ENCODE assay signal across 16 cellular contexts in the genomic region with DNA sequence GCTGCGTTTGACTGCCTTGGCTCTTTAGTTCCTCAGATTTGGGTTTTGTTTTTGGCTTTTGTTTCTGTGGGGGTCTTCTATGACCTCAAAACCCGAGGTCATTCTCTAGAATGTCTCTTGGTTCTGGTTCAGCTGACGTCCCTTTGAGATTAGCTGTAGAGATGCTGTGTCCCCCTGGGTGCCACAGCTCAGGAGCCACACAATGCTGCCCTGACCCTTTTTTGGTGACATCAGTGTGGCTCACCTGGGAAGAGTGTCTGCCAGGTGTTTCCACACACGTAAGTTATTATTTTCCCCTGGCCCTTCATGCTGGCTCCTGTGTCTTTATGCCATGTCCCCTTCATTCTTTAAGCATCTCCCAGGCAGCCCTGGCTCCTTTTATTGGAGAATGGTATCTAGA.
A peak's percentile ranks its signal among the peaks of the same experiment; 100 is the strongest.
DNase-seq lines count a peak whose midpoint lies in the region; ATAC-seq and TF ChIP-seq lines count a peak whose summit lies in the region.
"Had no signal": no experiment of that assay in that cellular context is flagged by ENCODE, and none has a peak within 500 bp of the region (broad histone marks: within the 10 kb centered on the region; RNA-seq: fewer than 3 reads in every experiment).

No MANE protein-coding gene starts in this region.

- H3K4me3 ChIP-seq in coronary artery (no peak overlapping the region), gastroesophageal sphincter (no peak overlapping the region), prostate gland (no peak overlapping the region), tibial nerve (no peak overlapping the region)
- H3K4me3 ChIP-seq: MG63 had no signal

- DNase-seq in coronary artery (ENCODE audit: low spot score) (peak; percentile 53), prostate gland (ENCODE audit: low spot score) (no peak), tibial nerve (ENCODE audit: low spot score in 2 of 2) (no peak), amygdala (lab: John Stamatoyannopoulos, UW) (no peak), SKM-1 treated with dmso at 0.1 percent for 144 hours (lab: John Stamatoyannopoulos, UW; ENCODE audit: unreplicated experiment) (no peak)
- no peak for DNase-seq in activated CD8-positive, alpha-beta T cell treated with anti-CD3 and anti-CD28 coated beads for 36 hours
- DNase-seq: BE2C; CD4-positive, alpha-beta memory T cell; DMS79 treated with DMSO at 0.1 percent for 48 hours; H7; MG63; NCI-H1105; NCI-H187; NCI-H446 treated with DMSO at 0.1 percent for 48 hours; NCI-H774 had no signal

- 63 to 85% methylated on average over 4 of the region's 4 CpGs for WGBS in gastroesophageal sphincter (ENCODE audit: low coverage in 1 of 2), 2 donors
- 82% methylated on average over 4 of the region's 4 CpGs for WGBS in prostate gland
- WGBS in tibial nerve, 2 donors: 60% methylated on average over 4 of the region's 4 CpGs

- H3K4me1 Mint-ChIP-seq in activated CD8-positive, alpha-beta T cell treated with anti-CD3 and anti-CD28 coated beads for 36 hours (ENCODE audit: low read depth): peaks cover 5% of the 10 kb centered on the region

- CTCF ChIA-PET in activated CD8-positive, alpha-beta T cell treated with anti-CD3 and anti-CD28 coated beads for 36 hours (lab: Charles Lee): interaction anchor here (2.7 kb wide), 1 partner anchor 187 kb away, joined by 11 read pairs; no protein-coding TSS in a partner anchor

- peak overlapping the region; percentile 60 to 87 for H3K27ac ChIP-seq in coronary artery
- H3K27ac ChIP-seq in gastroesophageal sphincter: peak overlapping the region in 3 of 4 donors; percentile 75 to 87 (median 83)
- peak overlapping the region; percentile 67 to 74 for H3K27ac ChIP-seq in prostate gland
- peak overlapping the region in 3 of 4 donors; percentile 46 to 76 (median 65) for H3K27ac ChIP-seq in tibial nerve

- no peaks in the 10 kb centered on the region for H3K9me3 ChIP-seq in gastroesophageal sphincter
- no peaks in the 10 kb centered on the region for H3K9me3 ChIP-seq in prostate gland
- H3K9me3 ChIP-seq in tibial nerve: no peaks in the 10 kb centered on the region
- H3K9me3 ChIP-seq: BE2C, MG63 had no signal

- TF ChIP-seq POLR2A in gastroesophageal sphincter (IDR thresholded peaks at IDR 0.05) (no peak), prostate gland (IDR thresholded peaks at IDR 0.05) (no peak), tibial nerve (IDR thresholded peaks at IDR 0.05) (no peak)

- no peak overlapping the region for H3K4me3 Mint-ChIP-seq in activated CD8-positive, alpha-beta T cell treated with anti-CD3 and anti-CD28 coated beads for 36 hours
- H3K4me3 Mint-ChIP-seq: CD4-positive, alpha-beta memory T cell had no signal

- TF ChIP-seq EP300 in gastroesophageal sphincter (IDR thresholded peaks at IDR 0.05) (no peak), tibial nerve (IDR thresholded peaks at IDR 0.05) (no peak)

- no peak for ATAC-seq in gastroesophageal sphincter
- no peak for ATAC-seq in activated CD8-positive, alpha-beta T cell treated with anti-CD3 and anti-CD28 coated beads for 36 hours

- no peak overlapping the region for H3K27ac Mint-ChIP-seq in activated CD8-positive, alpha-beta T cell treated with anti-CD3 and anti-CD28 coated beads for 36 hours

- POLR2A ChIA-PET in activated CD8-positive, alpha-beta T cell treated with anti-CD3 and anti-CD28 coated beads for 36 hours (lab: Charles Lee): interaction anchor here (1.3 kb wide), 1 partner anchor 18 kb away, joined by 3 read pairs; no protein-coding TSS in a partner anchor

- H3K4me1 ChIP-seq in gastroesophageal sphincter (peaks cover 9 to 69% (median 44%) of the 10 kb centered on the region in 3 donors), prostate gland (replicated peaks) (peaks cover 24% of the 10 kb centered on the region), tibial nerve (peaks cover 0 to 64% (median 30%) of the 10 kb centered on the region in 4 donors)
- H3K4me1 ChIP-seq: BE2C had no signal

- no peaks in the 10 kb centered on the region for H3K9me3 Mint-ChIP-seq in activated CD8-positive, alpha-beta T cell treated with anti-CD3 and anti-CD28 coated beads for 36 hours
- H3K9me3 Mint-ChIP-seq: CD4-positive, alpha-beta memory T cell had no signal

- no peaks in the 10 kb centered on the region for H3K27me3 Mint-ChIP-seq in activated CD8-positive, alpha-beta T cell treated with anti-CD3 and anti-CD28 coated beads for 36 hours
- H3K27me3 Mint-ChIP-seq: CD4-positive, alpha-beta memory T cell had no signal

- peaks cover 0 to 10% of the 10 kb centered on the region in 2 donors for H3K36me3 ChIP-seq in gastroesophageal sphincter
- no peaks in the 10 kb centered on the region for H3K36me3 ChIP-seq in prostate gland
- H3K36me3 ChIP-seq in tibial nerve: peaks cover 0 to 6% (median 0%) of the 10 kb centered on the region in 3 donors
- H3K36me3 ChIP-seq: BE2C, MG63 had no signal

- no peaks in the 10 kb centered on the region for H3K27me3 ChIP-seq in gastroesophageal sphincter
- H3K27me3 ChIP-seq in prostate gland (replicated peaks; ENCODE audit: insufficient read depth): no peaks in the 10 kb centered on the region
- H3K27me3 ChIP-seq in tibial nerve: no peaks in the 10 kb centered on the region
- H3K27me3 ChIP-seq: BE2C, MG63 had no signal

- TF ChIP-seq CTCF in coronary artery (IDR thresholded peaks at IDR 0.05) (no peak), gastroesophageal sphincter (IDR thresholded peaks at IDR 0.05) (no peak), prostate gland (IDR thresholded peaks at IDR 0.05) (no peak), tibial nerve (IDR thresholded peaks at IDR 0.05) (no peak)
- no peak for TF ChIP-seq CTCF in activated CD8-positive, alpha-beta T cell treated with anti-CD3 and anti-CD28 coated beads for 36 hours (IDR thresholded peaks at IDR 0.05)

- no peaks in the 10 kb centered on the region for H3K36me3 Mint-ChIP-seq in activated CD8-positive, alpha-beta T cell treated with anti-CD3 and anti-CD28 coated beads for 36 hours (ENCODE audit: low read depth)
- H3K36me3 Mint-ChIP-seq: CD4-positive, alpha-beta memory T cell had no signal

- intact Hi-C loops in prostate gland (cut with DNase I): loop anchor here (10.0 kb wide), 1 partner anchor 140 kb away; no protein-coding TSS in a partner anchor
- intact Hi-C loops in activated CD8-positive, alpha-beta T cell treated with anti-CD3 and anti-CD28 coated beads for 36 hours (cut with micrococcal nuclease): no loop called here
